8 cellular contexts compared by ENCODE assay signal in genomic region chr15:75903331-75904240, GRCh38. TPM values are rescaled to one million over a fixed set of nuclear protein-coding genes. Genes with fewer than 3 reads are reported as not detected.
A peak's percentile ranks its signal among the peaks of the same experiment; 100 is the strongest.
DNase-seq lines count a peak whose midpoint lies in the region.

Gene FBXO22, plus strand, starts transcription at chr15:75903878. Its CDS starts 86 bp downstream, at chr15:75903964.

- whole genome bisulfite sequencing in neuronal stem cell (ENCODE audit: extremely low coverage in 2 of 2, insufficient read length in 2 of 2, insufficient replicate concordance in 1 of 2), 2 donors: no CpG with 5 or more reads among the region's 63 CpGs

- H3K9me3 ChIP-seq in HAP-1: no peaks in the 10 kb centered on the region
- no peaks in the 10 kb centered on the region for H3K9me3 ChIP-seq in MG63
- no peaks in the 10 kb centered on the region for H3K9me3 ChIP-seq in neuronal stem cell (replicated peaks in 1 of 2; ENCODE audit: control insufficient read depth in 2 of 2, insufficient read depth in 1 of 2, low read depth in 1 of 2, low read length in 2 of 2)
- H3K9me3 ChIP-seq in subcutaneous abdominal adipose tissue (ENCODE audit: control insufficient read depth in 5 of 5, low read length in 5 of 5): no peaks in the 10 kb centered on the region

- peaks cover 47% of the 10 kb centered on the region for H3K36me3 ChIP-seq in HAP-1 (replicated peaks)
- peaks cover 34% of the 10 kb centered on the region for H3K36me3 ChIP-seq in MG63
- peaks cover 7 to 66% of the 10 kb centered on the region in 2 donors for H3K36me3 ChIP-seq in neuronal stem cell (replicated peaks in 1 of 2; ENCODE audit: control insufficient read depth in 2 of 2, insufficient read depth in 2 of 2, low read length in 2 of 2)
- H3K36me3 ChIP-seq in subcutaneous abdominal adipose tissue (ENCODE audit: control insufficient read depth in 5 of 5, insufficient read depth in 5 of 5, low read length in 5 of 5): peaks cover 0 to 11% (median 7%) of the 10 kb centered on the region in 5 donors

- no peak within 1 kb of the TSS for H2BK120ac ChIP-seq in neuronal stem cell (ENCODE audit: low read depth, low read length)

- peak within 1 kb of the TSS; percentile 94 for H2BK5ac ChIP-seq in neuronal stem cell (ENCODE audit: low read length)

- peak within 1 kb of the TSS; percentile 97 for H2AFZ ChIP-seq in neuronal stem cell (ENCODE audit: low read length)

- peak; percentile 73 for DNase-seq in GF-D8 (lab: John Stamatoyannopoulos, UW)
- peak; percentile 97 to 99 for DNase-seq in HAP-1 (ENCODE audit: low spot score in 2 of 2)
- DNase-seq in MG63: peak; percentile 96
- peak; percentile 90 for DNase-seq in SK-MEL-5 (ENCODE audit: low read depth, low spot score)
- DNase-seq in activated naive CD4-positive, alpha-beta T cell treated with Interleukin-2 at 50 U/mL for 16 hours: peak; percentile 92
- DNase-seq in foreskin melanocyte: peak; percentile 88
- DNase-seq in neuronal stem cell (ENCODE audit: low spot score): peak; percentile 87

- H4K91ac ChIP-seq in neuronal stem cell (ENCODE audit: low read depth, low read length, poor library complexity): no peak within 1 kb of the TSS

- peak within 1 kb of the TSS; percentile 21 for H2BK15ac ChIP-seq in neuronal stem cell (ENCODE audit: low read length)

- peak within 1 kb of the TSS; percentile 47 for H2BK12ac ChIP-seq in neuronal stem cell (ENCODE audit: low read length)

- H3K79me1 ChIP-seq in neuronal stem cell (ENCODE audit: low read depth, low read length): peaks cover 2% of the 10 kb centered on the region

- H3K4me1 ChIP-seq in HAP-1 (peaks cover 26% of the 10 kb centered on the region), neuronal stem cell (ENCODE audit: control insufficient read depth in 2 of 2, insufficient read depth in 1 of 2, low read depth in 1 of 2, low read length in 2 of 2) (peaks cover 3 to 10% of the 10 kb centered on the region in 2 donors), subcutaneous abdominal adipose tissue (ENCODE audit: control insufficient read depth in 5 of 5, insufficient read depth in 5 of 5, low read length in 5 of 5) (peaks cover 0 to 28% (median 17%) of the 10 kb centered on the region in 5 donors)

- peak within 1 kb of the TSS; percentile 42 for H2AK5ac ChIP-seq in neuronal stem cell (ENCODE audit: low read depth, low read length)

- H3K27ac ChIP-seq in neuronal stem cell (replicated peaks; ENCODE audit: low read length): peak within 1 kb of the TSS; percentile 80
- peak within 1 kb of the TSS; percentile 65 for H3K27ac ChIP-seq in subcutaneous abdominal adipose tissue (ENCODE audit: low read depth, low read length)

- peak within 1 kb of the TSS; percentile 76 for H3K4me2 ChIP-seq in neuronal stem cell (ENCODE audit: insufficient read depth, low read length, poor library complexity, severe bottlenecking)

- no peak within 1 kb of the TSS for H3K14ac ChIP-seq in neuronal stem cell (ENCODE audit: low read length)

- peak within 1 kb of the TSS; percentile 0 for H3K4ac ChIP-seq in neuronal stem cell (ENCODE audit: low read length)

- in situ Hi-C loops in HAP-1 (cut with MboI; ENCODE audit: low sequenced_read_pairs) (no loop called here), SK-MEL-5 (cut with HindIII; ENCODE audit: low pct_unique_long_range_greater_than_20kb, low sequenced_read_pairs) (no loop called here)

- peak within 1 kb of the TSS; percentile 33 for H4K8ac ChIP-seq in neuronal stem cell (ENCODE audit: low read depth, low read length)

- H3K27me3 ChIP-seq in HAP-1 (ENCODE audit: low read depth) (no peaks in the 10 kb centered on the region), MG63 (no peaks in the 10 kb centered on the region), neuronal stem cell (ENCODE audit: control insufficient read depth in 3 of 3, insufficient read depth in 3 of 3, low read depth in 1 of 3, low read length in 3 of 3) (no peaks in the 10 kb centered on the region), subcutaneous abdominal adipose tissue (ENCODE audit: control insufficient read depth in 5 of 5, insufficient read depth in 4 of 5, low read length in 5 of 5) (no peaks in the 10 kb centered on the region)

- H3K9ac ChIP-seq in neuronal stem cell (ENCODE audit: low read depth, low read length, poor library complexity) (peak within 1 kb of the TSS; percentile 100), subcutaneous abdominal adipose tissue (ENCODE audit: low read length in 5 of 5) (peak within 1 kb of the TSS; percentile 87 to 98 (median 94))

- peak within 1 kb of the TSS; percentile 96 for H3K4me3 ChIP-seq in HAP-1
- H3K4me3 ChIP-seq in MG63: peak within 1 kb of the TSS; percentile 97
- peak within 1 kb of the TSS; percentile 90 to 97 for H3K4me3 ChIP-seq in neuronal stem cell (ENCODE audit: low read length in 2 of 2)
- peak within 1 kb of the TSS; percentile 92 to 100 (median 99) for H3K4me3 ChIP-seq in subcutaneous abdominal adipose tissue (ENCODE audit: low read depth in 1 of 5, low read length in 5 of 5)

- peak within 1 kb of the TSS; percentile 100 for H3K18ac ChIP-seq in neuronal stem cell (ENCODE audit: low read length)

- peak within 1 kb of the TSS; percentile 95 for H3K23ac ChIP-seq in neuronal stem cell (ENCODE audit: low read depth, low read length, poor library complexity)

RNA-seq across cellular contexts. Expression of gene FBXO22, which starts in this region (rescaled TPM):
- total RNA-seq in MG63 (2014; rRNA removed; shearing (Covaris generic); ENCODE audit: low replicate concordance): 51.6 and 74.1 TPM in 2 replicates
- 74.1 and 83.3 TPM in 2 replicates for total RNA-seq in SK-MEL-5 (2014; rRNA removed; shearing (Covaris generic))
- polyA plus RNA-seq in SK-MEL-5 (2015; cell fraction: cytosol; rRNA removed): 36.6 and 38.7 TPM in 2 replicates
- 57.8 and 68.6 TPM in 2 replicates for polyA plus RNA-seq in SK-MEL-5 (2015; cell fraction: nucleus; rRNA removed)
- 43.3 TPM for polyA plus RNA-seq in neuronal stem cell (2013, experiment 1 of 2)
- polyA plus RNA-seq in neuronal stem cell (2013, experiment 2 of 2): 42.6 TPM

Comparison
In these comparisons a context has a peak if more than half of its experiments do, and no peak if none do; other contexts are left out.
1. Peak in every context shown above with its lines: DNase-seq, H3K4me3 ChIP-seq and H3K27ac ChIP-seq.